In genomic region chr12:6085841-6086240, GRCh38 we compare ENCODE assay signal across 22 cellular contexts. TPM values are rescaled to one million over a fixed set of nuclear protein-coding genes. Genes with fewer than 3 reads are reported as not detected.
"Had no signal": no experiment of that assay in that cellular context is flagged by ENCODE, and none has a peak within 500 bp of the region (broad histone marks: within the 10 kb centered on the region; RNA-seq: fewer than 3 reads in every experiment).

No MANE protein-coding gene starts in this region.

- H3K9me3 ChIP-seq: adrenal gland, breast epithelium, esophagus squamous epithelium, lower lobe of right lung, ovary, vagina had no signal

- H3K9me3 Mint-ChIP-seq: activated B cell treated with CpG ODN at 0.5 μM for 24 hours; activated CD4-positive, alpha-beta memory T cell treated with anti-CD3 and anti-CD28 coated beads for 36 hours; activated naive CD4-positive, alpha-beta T cell treated with anti-CD3 and anti-CD28 coated beads, Interleukin-2, amount 50 U/mL, for 72 hours; activated T-helper 1 cell treated with anti-CD3 and anti-CD28 coated beads, Interleukin-12 subunit alpha, Interleukin-12 subunit beta, Interleukin-2, Interleukin-4 antibody, amounts not matched to agents 30 ng/mL and 10 ng/mL and 1 ng/mL, durations not matched to agents 14 hours and 24 hours and 36 hours; naive B cell; neural crest cell; stimulated activated naive B cell treated with anti-CD40 and anti-IgM and Interleukin-4, amounts not matched to agents 10 μg/mL and 1 μg/mL and 100 μg/mL, for 72 hours had no signal

- FAIRE-seq: astrocyte had no signal

- H3K36me3 Mint-ChIP-seq: activated CD4-positive, alpha-beta memory T cell treated with anti-CD3 and anti-CD28 coated beads for 36 hours; activated naive CD4-positive, alpha-beta T cell treated with anti-CD3 and anti-CD28 coated beads, Interleukin-2, amount 50 U/mL, for 72 hours; naive B cell; stimulated activated naive B cell treated with anti-CD40 and anti-IgM and Interleukin-4, amounts not matched to agents 10 μg/mL and 1 μg/mL and 100 μg/mL, for 72 hours had no signal

- H3K27ac Mint-ChIP-seq: activated B cell treated with CpG ODN at 0.5 μM for 24 hours; activated CD4-positive, alpha-beta memory T cell treated with anti-CD3 and anti-CD28 coated beads for 36 hours; activated naive CD4-positive, alpha-beta T cell treated with anti-CD3 and anti-CD28 coated beads, Interleukin-2, amount 50 U/mL, for 72 hours; activated T-helper 1 cell treated with anti-CD3 and anti-CD28 coated beads, Interleukin-12 subunit alpha, Interleukin-12 subunit beta, Interleukin-2, Interleukin-4 antibody, amounts not matched to agents 30 ng/mL and 10 ng/mL and 1 ng/mL, durations not matched to agents 14 hours and 24 hours and 36 hours; naive B cell; stimulated activated naive B cell treated with anti-CD40 and anti-IgM and Interleukin-4, amounts not matched to agents 10 μg/mL and 1 μg/mL and 100 μg/mL, for 72 hours had no signal

- H3K36me3 ChIP-seq: adrenal gland, breast epithelium, esophagus squamous epithelium, ovary, vagina had no signal

- H3K27ac ChIP-seq: adrenal gland, breast epithelium, lower lobe of right lung, ovary, vagina had no signal

- H3K4me3 Mint-ChIP-seq: activated B cell treated with CpG ODN at 0.5 μM for 24 hours; activated CD4-positive, alpha-beta memory T cell treated with anti-CD3 and anti-CD28 coated beads for 36 hours; activated T-helper 1 cell treated with anti-CD3 and anti-CD28 coated beads, Interleukin-12 subunit alpha, Interleukin-12 subunit beta, Interleukin-2, Interleukin-4 antibody, amounts not matched to agents 30 ng/mL and 10 ng/mL and 1 ng/mL, durations not matched to agents 14 hours and 24 hours and 36 hours; naive B cell; neural crest cell; stimulated activated naive B cell treated with anti-CD40 and anti-IgM and Interleukin-4, amounts not matched to agents 10 μg/mL and 1 μg/mL and 100 μg/mL, for 72 hours had no signal

- DNase-seq: activated B cell treated with CpG ODN at 0.5 μM for 24 hours; activated CD4-positive, alpha-beta memory T cell treated with anti-CD3 and anti-CD28 coated beads for 36 hours; activated CD4-positive, alpha-beta T cell treated with anti-CD3 and anti-CD28 coated beads for 4 hours; activated gamma-delta T cell treated with Interleukin-2 at 50 U/mL for 16 hours; activated T-cell treated with anti-CD3 and anti-CD28 coated beads for 4 hours; dermis blood vessel endothelial cell; effector memory CD4-positive, alpha-beta T cell; esophagus squamous epithelium; left colon; lower lobe of right lung; naive B cell; ovary; stimulated activated naive B cell treated with anti-CD40 and anti-IgM and Interleukin-4, amounts not matched to agents 10 μg/mL and 1 μg/mL and 100 μg/mL, for 72 hours; T-helper 1 cell; T-helper 9 cell had no signal

- ATAC-seq: activated naive CD4-positive, alpha-beta T cell treated with anti-CD3 and anti-CD28 coated beads, Interleukin-2, amount 50 U/mL, for 72 hours; left colon; lower lobe of right lung; stimulated activated naive B cell treated with anti-CD40 and anti-IgM and Interleukin-4, amounts not matched to agents 10 μg/mL and 1 μg/mL and 100 μg/mL, for 72 hours had no signal

- H3K4me1 Mint-ChIP-seq: activated B cell treated with CpG ODN at 0.5 μM for 24 hours; stimulated activated naive B cell treated with anti-CD40 and anti-IgM and Interleukin-4, amounts not matched to agents 10 μg/mL and 1 μg/mL and 100 μg/mL, for 72 hours had no signal

- H3K27me3 ChIP-seq: adrenal gland, breast epithelium, esophagus squamous epithelium, ovary, vagina had no signal

- H3K4me3 ChIP-seq: adrenal gland, breast epithelium, esophagus squamous epithelium, lower lobe of right lung, ovary, vagina had no signal

RNA-seq across cellular contexts. Expression of gene VWF, which starts 38.6 kb away (rescaled TPM):
- total RNA-seq: activated B cell treated with CpG ODN at 0.5 μM for 24 hours; activated CD4-positive, alpha-beta memory T cell treated with anti-CD3 and anti-CD28 coated beads for 36 hours; activated T-helper 1 cell treated with anti-CD3 and anti-CD28 coated beads, Interleukin-12 subunit alpha, Interleukin-12 subunit beta, Interleukin-2, Interleukin-4 antibody, amounts not matched to agents 30 ng/mL and 10 ng/mL and 1 ng/mL, durations not matched to agents 14 hours and 24 hours and 36 hours had no signal
